ENCODE assay signal across 23 cellular contexts in the genomic region with DNA sequence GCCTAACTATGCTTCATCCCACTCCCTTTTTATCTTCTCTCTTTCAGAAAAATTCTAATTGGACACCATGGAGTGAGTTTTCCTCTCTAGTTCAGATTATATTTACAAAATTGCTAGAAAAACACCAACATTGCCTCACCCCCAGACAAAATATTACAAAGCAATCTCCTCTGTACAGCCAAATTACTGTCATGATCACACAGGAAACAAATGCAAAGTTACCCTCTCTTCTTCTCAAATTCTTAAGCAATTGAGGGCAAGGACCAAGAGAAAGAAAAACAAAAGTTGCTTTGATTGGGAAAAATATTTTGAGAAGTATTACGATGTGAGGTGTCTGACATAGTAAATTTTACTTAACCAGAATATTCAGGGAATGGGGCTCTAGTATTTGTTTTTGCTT.
"Had no signal": no experiment of that assay in that cellular context is flagged by ENCODE, and none has a peak within 500 bp of the region (broad histone marks: within the 10 kb centered on the region; RNA-seq: fewer than 3 reads in every experiment).

No MANE protein-coding gene starts in this region.

- H3K9me3 ChIP-seq: lower lobe of right lung, neutrophil, thyroid gland, vagina had no signal

- H3K9ac ChIP-seq: parathyroid adenoma had no signal

- H3K79me2 ChIP-seq: parathyroid adenoma had no signal

- H3K4me3 ChIP-seq: coronary artery, lower lobe of right lung, smooth muscle cell, thyroid gland, vagina had no signal

- H3K27ac Mint-ChIP-seq: progenitor cell of endocrine pancreas; stimulated activated naive CD8-positive, alpha-beta T cell treated with anti-CD3 and anti-CD28 coated beads, Interleukin-15, amount 100 ng/mL, for 72 hours had no signal

- H2AFZ ChIP-seq: parathyroid adenoma had no signal

- H3K27me3 ChIP-seq: foreskin keratinocyte, neutrophil, thyroid gland, vagina had no signal

- ATAC-seq: foreskin keratinocyte; left ventricle myocardium superior; lower lobe of right lung; naive thymus-derived CD8-positive, alpha-beta T cell; sciatic nerve; stimulated activated naive CD8-positive, alpha-beta T cell treated with anti-CD3 and anti-CD28 coated beads, Interleukin-15, amount 100 ng/mL, for 72 hours had no signal

- H3K4me2 ChIP-seq: smooth muscle cell had no signal

- H3K36me3 ChIP-seq: lower lobe of right lung, neutrophil, thyroid gland, vagina had no signal

- DNase-seq: dermis blood vessel endothelial cell; effector memory CD4-positive, alpha-beta T cell; foreskin keratinocyte; hypothalamus; left ventricle myocardium superior; lower lobe of right lung; naive thymus-derived CD8-positive, alpha-beta T cell; stimulated activated CD4-positive, alpha-beta T cell treated with anti-CD3 and anti-CD28 coated beads, Interleukin-12 subunit alpha, Interleukin-12 subunit beta, amount 100 ng/mL, for 4 hours; stimulated activated CD4-positive, alpha-beta T cell treated with anti-CD3 and anti-CD28 coated beads, Interleukin-1b, Interleukin-23, amount 100 ng/mL, for 48 hours; stimulated activated CD4-positive, alpha-beta T cell treated with anti-CD3 and anti-CD28 coated beads, Interleukin-4, amount 100 ng/mL, for 1 hour; stimulated activated CD8-positive, alpha-beta memory T cell treated with anti-CD3 and anti-CD28 coated beads, Interleukin-4, amount 100 ng/mL, for 48 hours; stimulated activated naive CD4-positive, alpha-beta T cell; stimulated activated naive CD8-positive, alpha-beta T cell treated with anti-CD3 and anti-CD28 coated beads, Interleukin-15, amount 100 ng/mL, for 72 hours; thyroid gland; trophoblast cell had no signal

- H3K4me3 Mint-ChIP-seq: naive thymus-derived CD8-positive, alpha-beta T cell; neural crest cell; stimulated activated naive CD8-positive, alpha-beta T cell treated with anti-CD3 and anti-CD28 coated beads, Interleukin-15, amount 100 ng/mL, for 72 hours had no signal

- H3K27ac ChIP-seq: coronary artery, foreskin keratinocyte, lower lobe of right lung, neutrophil, parathyroid adenoma, thyroid gland, vagina had no signal

- H3K36me3 Mint-ChIP-seq: naive thymus-derived CD8-positive, alpha-beta T cell had no signal

- H3K9me3 Mint-ChIP-seq: naive thymus-derived CD8-positive, alpha-beta T cell; neural crest cell; stimulated activated naive CD8-positive, alpha-beta T cell treated with anti-CD3 and anti-CD28 coated beads, Interleukin-15, amount 100 ng/mL, for 72 hours had no signal

- H3K4me1 ChIP-seq: lower lobe of right lung, parathyroid adenoma, thyroid gland had no signal
